Comparison of ENCODE assay signal across 10 cellular contexts in genomic region chr5:66960373-66961137, GRCh38.
A peak's percentile ranks its signal among the peaks of the same experiment; 100 is the strongest.
DNase-seq lines count a peak whose midpoint lies in the region; ATAC-seq and TF ChIP-seq lines count a peak whose summit lies in the region.
"Had no signal": no experiment of that assay in that cellular context is flagged by ENCODE, and none has a peak within 500 bp of the region (broad histone marks: within the 10 kb centered on the region; RNA-seq: fewer than 3 reads in every experiment).

No MANE protein-coding gene starts in this region.

- no peak for TF ChIP-seq EP300 in sigmoid colon (IDR thresholded peaks at IDR 0.05)

- H3K4me1 ChIP-seq in RWPE2 (ENCODE audit: insufficient read depth, poor library complexity, severe bottlenecking): peaks cover 26% of the 10 kb centered on the region
- H3K4me1 ChIP-seq in heart left ventricle: peaks cover 0 to 53% (median 14%) of the 10 kb centered on the region in 12 donors
- H3K4me1 ChIP-seq in sigmoid colon: peaks cover 0 to 26% (median 19%) of the 10 kb centered on the region in 4 donors
- peaks cover 6% of the 10 kb centered on the region for H3K4me1 ChIP-seq in psoas muscle

- in situ Hi-C loops in G401 (cut with HindIII; ENCODE audit: low sequenced_read_pairs): no loop called here

- TF ChIP-seq CTCF in RWPE2 (IDR thresholded peaks at IDR 0.05; ENCODE audit: poor library complexity, severe bottlenecking) (no peak), heart left ventricle (IDR thresholded peaks at IDR 0.05) (no peak), sigmoid colon (IDR thresholded peaks at IDR 0.05) (no peak), psoas muscle (IDR thresholded peaks at IDR 0.05) (no peak)

- no peaks in the 10 kb centered on the region for H3K9me3 ChIP-seq in RWPE2 (ENCODE audit: severe bottlenecking)
- H3K9me3 ChIP-seq in heart left ventricle: no peaks in the 10 kb centered on the region
- H3K9me3 ChIP-seq in sigmoid colon: no peaks in the 10 kb centered on the region
- H3K9me3 ChIP-seq in psoas muscle: no peaks in the 10 kb centered on the region

- DNase-seq in G401 (ENCODE audit: low spot score) (peak; percentile 30), RWPE2 (ENCODE audit: low spot score) (no peak), heart left ventricle (peak in 1 of 5 donors; percentile 32), sigmoid colon (no peak), glomerular visceral epithelial cell (ENCODE audit: extremely low spot score) (no peak), psoas muscle (no peak)
- DNase-seq in activated CD8-positive, alpha-beta memory T cell treated with anti-CD3 and anti-CD28 coated beads, Interleukin-2, amount 50 U/mL, for 48 hours: no peak
- DNase-seq: activated naive CD8-positive, alpha-beta T cell treated with anti-CD3 and anti-CD28 coated beads, Interleukin-2, amount 10 ng/mL, durations not matched to agents 7 days and 5 days; T1000 had no signal

- TF ChIP-seq POLR2A in heart left ventricle (IDR thresholded peaks at IDR 0.05): no peak
- no peak for TF ChIP-seq POLR2A in sigmoid colon (IDR thresholded peaks at IDR 0.05)

- no peaks in the 10 kb centered on the region for H3K36me3 ChIP-seq in RWPE2 (ENCODE audit: low read depth)
- no peaks in the 10 kb centered on the region for H3K36me3 ChIP-seq in heart left ventricle
- no peaks in the 10 kb centered on the region for H3K36me3 ChIP-seq in sigmoid colon
- H3K36me3 ChIP-seq in psoas muscle (ENCODE audit: insufficient read depth in 1 of 2, low read depth in 1 of 2): no peaks in the 10 kb centered on the region

- ATAC-seq in RWPE2 (ENCODE audit: low read depth): no peak
- peak in 1 of 4 donors; percentile 43 for ATAC-seq in heart left ventricle
- ATAC-seq in psoas muscle: no peak
- no peak for ATAC-seq in GM21423 (IDR thresholded peaks at IDR 0.05; ENCODE audit: unreplicated experiment)

- H3K27me3 ChIP-seq in RWPE2 (ENCODE audit: insufficient read depth, poor library complexity, severe bottlenecking) (no peaks in the 10 kb centered on the region), heart left ventricle (no peaks in the 10 kb centered on the region), sigmoid colon (no peaks in the 10 kb centered on the region), psoas muscle (ENCODE audit: insufficient read depth in 3 of 3, low read length in 2 of 3) (no peaks in the 10 kb centered on the region)

- no peak overlapping the region for H3K4me3 ChIP-seq in RWPE2 (ENCODE audit: severe bottlenecking)
- H3K4me3 ChIP-seq in heart left ventricle: peak overlapping the region in 10 of 12 donors; percentile 19 to 65 (median 50)
- H3K4me3 ChIP-seq in sigmoid colon: peak overlapping the region in 2 of 4 donors; percentile 46
- H3K4me3 ChIP-seq in psoas muscle: no peak overlapping the region

- 28 to 33% (median 31%) methylated on average over 7 of the region's 7 CpGs for WGBS in heart left ventricle, 4 donors
- 13 to 50% methylated on average over 7 of the region's 7 CpGs for WGBS in sigmoid colon, 2 donors
- WGBS in psoas muscle, 3 donors: 40 to 43% (median 43%) methylated on average over 7 of the region's 7 CpGs

- intact Hi-C loops in heart left ventricle (cut with DNase I): loop anchor here in 3 of 10 donors (10.0 kb wide), 3 partner anchors 126 to 146 kb away; no protein-coding TSS in a partner anchor
- intact Hi-C loops in sigmoid colon (cut with DNase I): no loop called here
- intact Hi-C loops in psoas muscle (cut with DNase I): no loop called here

- peak overlapping the region; percentile 49 for H3K27ac ChIP-seq in RWPE2 (ENCODE audit: poor library complexity, severe bottlenecking)
- H3K27ac ChIP-seq in heart left ventricle: peak overlapping the region; percentile 51 to 73 (median 66)
- peak overlapping the region in 3 of 4 donors; percentile 2 to 76 (median 76) for H3K27ac ChIP-seq in sigmoid colon
- H3K27ac ChIP-seq in psoas muscle: no peak overlapping the region

Comparison
In these comparisons a context has a peak if more than half of its experiments do, and no peak if none do; other contexts are left out.
1. H3K4me3 ChIP-seq: peak in heart left ventricle (10 of 12); none in RWPE2 (single experiment) and psoas muscle (single experiment).